18 cellular contexts compared by ENCODE assay signal in the genomic region with DNA sequence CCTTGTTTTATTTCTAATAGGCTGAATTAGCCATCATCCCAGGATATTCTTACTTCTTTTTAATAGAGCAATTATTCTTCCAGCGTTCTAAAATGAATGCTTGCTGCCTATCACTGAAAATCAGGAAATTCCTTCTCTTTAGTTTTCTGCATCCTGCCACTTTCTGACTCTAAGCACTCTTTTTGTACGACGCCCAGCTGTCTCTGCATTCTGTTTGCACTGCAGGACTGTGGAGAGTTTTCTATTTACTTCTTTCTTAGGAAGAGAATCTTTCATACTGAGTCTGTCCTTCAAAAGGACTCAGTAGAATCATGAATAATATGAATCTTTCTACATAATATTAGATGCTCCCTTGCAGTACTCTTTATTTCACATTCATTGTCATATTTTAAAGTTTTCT.
"Had no signal": no experiment of that assay in that cellular context is flagged by ENCODE, and none has a peak within 500 bp of the region (broad histone marks: within the 10 kb centered on the region; RNA-seq: fewer than 3 reads in every experiment).

No MANE protein-coding gene starts in this region.

- H3K4me3 ChIP-seq: ascending aorta, breast epithelium, esophagus squamous epithelium, hepatocyte, prostate gland, right atrium auricular region, tibial artery had no signal

- H3K27ac ChIP-seq: ascending aorta, breast epithelium, esophagus squamous epithelium, hepatocyte, prostate gland, right atrium auricular region, tibial artery had no signal

- H3K27me3 ChIP-seq: ascending aorta, breast epithelium, esophagus squamous epithelium, hepatocyte, right atrium auricular region, tibial artery had no signal

- H3K27ac Mint-ChIP-seq: activated naive CD4-positive, alpha-beta T cell treated with anti-CD3 and anti-CD28 coated beads, Interleukin-2, amount 50 U/mL, for 24 hours; naive thymus-derived CD4-positive, alpha-beta T cell; T-helper 2 cell treated with Interferon-gamma antibody and Interleukin-4, amounts not matched to agents 5 μg/mL and 100 μg/mL, for 36 hours had no signal

- H3K36me3 ChIP-seq: ascending aorta, breast epithelium, esophagus squamous epithelium, prostate gland, right atrium auricular region, tibial artery had no signal

- H3K4me1 Mint-ChIP-seq: activated naive CD4-positive, alpha-beta T cell treated with anti-CD3 and anti-CD28 coated beads, Interleukin-2, amount 50 U/mL, for 24 hours; naive thymus-derived CD4-positive, alpha-beta T cell had no signal

- H3K79me2 ChIP-seq: hepatocyte had no signal

- H3K4me1 ChIP-seq: ascending aorta, breast epithelium, esophagus squamous epithelium, prostate gland, right atrium auricular region, tibial artery had no signal

- H3K9me3 ChIP-seq: ascending aorta, breast epithelium, esophagus squamous epithelium, prostate gland, right atrium auricular region, tibial artery had no signal

- H3K36me3 Mint-ChIP-seq: activated naive CD4-positive, alpha-beta T cell treated with anti-CD3 and anti-CD28 coated beads, Interleukin-2, amount 50 U/mL, for 24 hours; naive thymus-derived CD4-positive, alpha-beta T cell had no signal

- ATAC-seq: naive thymus-derived CD4-positive, alpha-beta T cell; stimulated activated naive CD8-positive, alpha-beta T cell treated with anti-CD3 and anti-CD28 coated beads, Interleukin-15, Interleukin-2, amounts not matched to agents 100 U/mL and 50 U/mL, for 24 hours had no signal

- H3K9me3 Mint-ChIP-seq: activated naive CD4-positive, alpha-beta T cell treated with anti-CD3 and anti-CD28 coated beads, Interleukin-2, amount 50 U/mL, for 24 hours; naive thymus-derived CD4-positive, alpha-beta T cell; T-helper 2 cell treated with Interferon-gamma antibody and Interleukin-4, amounts not matched to agents 5 μg/mL and 100 μg/mL, for 36 hours had no signal

- H3K4me2 ChIP-seq: hepatocyte had no signal

- DNase-seq: activated CD4-positive, alpha-beta T cell treated with anti-CD3 and anti-CD28 coated beads, Interleukin-2, amount 50 U/mL, for 4 hours; activated gamma-delta T cell; cerebellar nuclear complex; effector CD4-positive, alpha-beta T cell; esophagus squamous epithelium; foreskin fibroblast; mesenchymal stem cell; naive thymus-derived CD4-positive, alpha-beta T cell; stimulated activated naive CD8-positive, alpha-beta T cell treated with anti-CD3 and anti-CD28 coated beads, Interleukin-15, Interleukin-2, amounts not matched to agents 100 U/mL and 50 U/mL, for 24 hours; substantia nigra; tibial artery had no signal

- H3K4me3 Mint-ChIP-seq: activated naive CD4-positive, alpha-beta T cell treated with anti-CD3 and anti-CD28 coated beads, Interleukin-2, amount 50 U/mL, for 24 hours; naive thymus-derived CD4-positive, alpha-beta T cell; T-helper 2 cell treated with Interferon-gamma antibody and Interleukin-4, amounts not matched to agents 5 μg/mL and 100 μg/mL, for 36 hours had no signal

- H3K27me3 Mint-ChIP-seq: activated naive CD4-positive, alpha-beta T cell treated with anti-CD3 and anti-CD28 coated beads, Interleukin-2, amount 50 U/mL, for 24 hours; naive thymus-derived CD4-positive, alpha-beta T cell had no signal

- H2AFZ ChIP-seq: hepatocyte had no signal
